Comparison of ENCODE assay signal across 1 cellular context in genomic region chr6:181049-181654, GRCh38.
TF ChIP-seq lines count a peak whose summit lies in the region.

No MANE protein-coding gene starts in this region.

TF ChIP-seq in WTC11, 78 proteins besides CTCF, POLR2A, EP300 and RAD21 (continued from another document):
- no peak for TF ChIP-seq ATF6 (CRISPR knock-in tag; IDR thresholded peaks at IDR 0.05)
- no peak for TF ChIP-seq FOXP4 (CRISPR knock-in tag; IDR thresholded peaks at IDR 0.05)
